ENCODE assay signal across 26 cellular contexts in genomic region chr1:201374376-201374775, GRCh38. TPM values are rescaled to one million over a fixed set of nuclear protein-coding genes. Genes with fewer than 3 reads are reported as not detected.
A peak's percentile ranks its signal among the peaks of the same experiment; 100 is the strongest.
DNase-seq lines count a peak whose midpoint lies in the region; ATAC-seq and TF ChIP-seq lines count a peak whose summit lies in the region.
"Had no signal": no experiment of that assay in that cellular context is flagged by ENCODE, and none has a peak within 500 bp of the region (broad histone marks: within the 10 kb centered on the region; RNA-seq: fewer than 3 reads in every experiment).

No MANE protein-coding gene starts in this region.

- intact Hi-C loops in heart left ventricle (cut with DNase I), result no loop called here

- H3K27me3 ChIP-seq in heart left ventricle (no peaks in the 10 kb centered on the region), skeletal muscle satellite cell (ENCODE audit: control insufficient read depth, insufficient read depth, low read length) (peaks cover 47% of the 10 kb centered on the region)
- H3K27me3 ChIP-seq: gastrocnemius medialis had no signal

- ATAC-seq in heart left ventricle (peak in 3 of 4 donors; percentile 0 to 4 (median 0)), left lobe of liver (no peak)
- ATAC-seq: naive thymus-derived CD8-positive, alpha-beta T cell; psoas muscle had no signal

- no peak overlapping the region for H3K9ac ChIP-seq in skeletal muscle satellite cell (ENCODE audit: low read depth, low read length)

- H3K9me3 ChIP-seq in heart left ventricle (no peaks in the 10 kb centered on the region), skeletal muscle satellite cell (replicated peaks; ENCODE audit: low read length) (no peaks in the 10 kb centered on the region)
- H3K9me3 ChIP-seq: A549, gastrocnemius medialis, psoas muscle, stomach had no signal

- peak; percentile 43 for DNase-seq in NCI-H2171 treated with DMSO at 0.1 percent for 48 hours (lab: John Stamatoyannopoulos, UW)
- DNase-seq in NCI-H2171 (lab: John Stamatoyannopoulos, UW), result no peak
- peak; percentile 38 for DNase-seq in NCI-H510A treated with DMSO at 0.1 percent for 48 hours (lab: John Stamatoyannopoulos, UW)
- DNase-seq in heart left ventricle, result peak in 1 of 5 donors; percentile 42
- no peak for DNase-seq in GM10266 (ENCODE audit: extremely low spot score)
- no peak for DNase-seq in left lobe of liver (ENCODE audit: low spot score)
- DNase-seq in Kasumi-1 (lab: John Stamatoyannopoulos, UW), result no peak
- DNase-seq: activated CD4-positive, alpha-beta memory T cell treated with anti-CD3 and anti-CD28 coated beads for 36 hours; activated T-cell treated with anti-CD3 and anti-CD28 coated beads, Interleukin-2, amount 50 U/mL, for 1 hour; brain microvascular endothelial cell; dermis blood vessel endothelial cell; DMS79; gastrocnemius medialis; GOT3; IMR-90; MM.1S; naive thymus-derived CD8-positive, alpha-beta T cell; psoas muscle; stomach; T-helper 1 cell had no signal

- H3K36me3 ChIP-seq in heart left ventricle (peaks cover 0 to 51% (median 16%) of the 10 kb centered on the region in 9 donors), skeletal muscle satellite cell (ENCODE audit: insufficient read depth, low read length) (no peaks in the 10 kb centered on the region)
- H3K36me3 ChIP-seq: brain microvascular endothelial cell, gastrocnemius medialis, stomach had no signal

- H3K4me3 ChIP-seq in heart left ventricle (peak overlapping the region; percentile 26 to 76 (median 67)), skeletal muscle satellite cell (ENCODE audit: low read length) (no peak overlapping the region)
- H3K4me3 ChIP-seq: A549, gastrocnemius medialis, lung, psoas muscle, stomach had no signal

- H3K4me2 ChIP-seq in skeletal muscle satellite cell (ENCODE audit: low read length), result peak overlapping the region; percentile 70
- H3K4me2 ChIP-seq: A549 had no signal

- H3K4me1 ChIP-seq in heart left ventricle (peaks cover 0 to 43% (median 8%) of the 10 kb centered on the region in 12 donors), skeletal muscle satellite cell (ENCODE audit: control insufficient read depth, insufficient read depth, low read length) (peaks cover 9% of the 10 kb centered on the region)
- H3K4me1 ChIP-seq: A549, psoas muscle, stomach had no signal

- H3K27ac ChIP-seq in heart left ventricle, result peak overlapping the region; percentile 79 to 99 (median 96)
- H3K27ac ChIP-seq: A549, brain microvascular endothelial cell, C4-2B, epithelial cell of prostate, gastrocnemius medialis, psoas muscle, stomach had no signal

- no peak for TF ChIP-seq POLR2A in heart left ventricle (IDR thresholded peaks at IDR 0.05)

- 22 to 29% (median 26%) methylated on average over 6 of the region's 6 CpGs for WGBS in heart left ventricle, 4 donors

- TF ChIP-seq CTCF in heart left ventricle (IDR thresholded peaks at IDR 0.05) (no peak), GM10266 (IDR thresholded peaks at IDR 0.05; ENCODE audit: control insufficient read depth, insufficient read depth, low read depth, missing control alignments) (no peak)

RNA-seq across cellular contexts. Expression of gene TNNT2, which starts 3.1 kb away (rescaled TPM):
- total RNA-seq in heart left ventricle, result 1,000 to 10,000 TPM; 5,987 to 9,948 (median 7,621) TPM
- polyA plus RNA-seq in heart left ventricle, result over 10,000 TPM in 1 of 2 donors, 1,000 to 10,000 TPM in 1; 9,964 to 28,496 TPM
- 1.3 and 38.2 TPM in 2 replicates for total RNA-seq in skeletal muscle satellite cell (2012; rRNA removed)
- total RNA-seq in left lobe of liver, result 0.33 TPM
- total RNA-seq: activated CD4-positive, alpha-beta memory T cell treated with anti-CD3 and anti-CD28 coated beads for 36 hours; dermis blood vessel endothelial cell; naive thymus-derived CD8-positive, alpha-beta T cell had no signal
- polyA plus RNA-seq: naive thymus-derived CD8-positive, alpha-beta T cell had no signal

RNA-seq across cellular contexts. Expression of gene LAD1, which starts 24.7 kb away (rescaled TPM):
- total RNA-seq in heart left ventricle (10 to 100 TPM in 2 of 9 donors, 1 to 10 TPM in 7; 2.0 to 99.2 (median 6.4) TPM), left lobe of liver (27.8 TPM)
- polyA plus RNA-seq in heart left ventricle, result 10 to 100 TPM in 1 of 2 donors, 1 to 10 TPM in 1; 6.9 to 49.3 TPM
- total RNA-seq in skeletal muscle satellite cell (2012; rRNA removed), result 0.22 and 0.51 TPM in 2 replicates
- total RNA-seq: activated CD4-positive, alpha-beta memory T cell treated with anti-CD3 and anti-CD28 coated beads for 36 hours; naive thymus-derived CD8-positive, alpha-beta T cell had no signal
- polyA plus RNA-seq: naive thymus-derived CD8-positive, alpha-beta T cell had no signal

RNA-seq across cellular contexts. Expression of gene TNNI1, which starts 47.2 kb away (rescaled TPM):
- 10 to 100 TPM in 3 of 9 donors, 1 to 10 TPM in 6; 1.6 to 64.5 (median 8.1) TPM for total RNA-seq in heart left ventricle
- polyA plus RNA-seq in heart left ventricle, result 10 to 100 TPM; 25.0 to 27.9 TPM
- 1.3 and 175 TPM in 2 replicates for total RNA-seq in skeletal muscle satellite cell (2012; rRNA removed)
- not detected for total RNA-seq in left lobe of liver
- total RNA-seq: activated CD4-positive, alpha-beta memory T cell treated with anti-CD3 and anti-CD28 coated beads for 36 hours; dermis blood vessel endothelial cell; IMR-90; naive thymus-derived CD8-positive, alpha-beta T cell; stomach had no signal
- polyA plus RNA-seq: A549; IMR-90; naive thymus-derived CD8-positive, alpha-beta T cell; urinary bladder had no signal

Comparison
In these comparisons a context has a peak if more than half of its experiments do, and no peak if none do; other contexts are left out.
1. DNase-seq: peak in NCI-H2171 treated with DMSO at 0.1 percent for 48 hours (single experiment) and NCI-H510A treated with DMSO at 0.1 percent for 48 hours (single experiment); none in NCI-H2171 (single experiment), GM10266 (single experiment), left lobe of liver (single experiment) and Kasumi-1 (0 of 2).
2. RNA of gene TNNT2, which starts 3.1 kb away (total RNA-seq): 5,987 to 9,948 TPM in heart left ventricle; 0.33 TPM in left lobe of liver (single experiment); every median in the first group is over 1,000 times any median in the second.